ENCODE assay signal across 18 cellular contexts in the genomic region with DNA sequence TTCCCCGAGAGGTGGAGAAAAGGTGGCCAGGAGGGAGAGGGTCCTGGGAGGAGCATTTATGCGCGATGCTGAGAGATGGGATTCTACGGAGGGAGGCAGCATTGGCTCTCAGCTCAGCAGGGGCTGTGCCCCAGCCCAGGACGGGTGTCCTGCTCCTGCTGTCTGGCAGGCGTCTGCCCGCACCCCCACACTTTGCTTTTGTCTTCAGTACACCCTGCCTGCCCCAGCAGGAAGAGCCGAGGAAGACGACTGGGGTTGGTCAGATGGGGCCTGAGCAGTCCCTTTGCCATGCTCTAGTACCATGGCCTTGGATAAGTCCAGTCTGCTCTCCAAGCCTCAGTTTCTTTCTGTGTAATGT.
"Had no signal": no experiment of that assay in that cellular context is flagged by ENCODE, and none has a peak within 500 bp of the region (broad histone marks: within the 10 kb centered on the region; RNA-seq: fewer than 3 reads in every experiment).

No MANE protein-coding gene starts in this region.

- H3K27ac Mint-ChIP-seq: naive B cell, nephron had no signal

- H2AFZ ChIP-seq: parathyroid adenoma had no signal

- H3K9me3 Mint-ChIP-seq: nephron had no signal

- H3K27me3 ChIP-seq: heart left ventricle, right atrium auricular region, tibial artery, upper lobe of right lung, vagina had no signal

- H3K4me1 ChIP-seq: parathyroid adenoma, tibial artery, upper lobe of right lung had no signal

- H3K4me3 Mint-ChIP-seq: naive B cell, nephron had no signal

- H3K27me3 Mint-ChIP-seq: naive B cell had no signal

- H3K79me2 ChIP-seq: parathyroid adenoma had no signal

- H3K4me1 Mint-ChIP-seq: naive B cell, nephron had no signal

- DNase-seq: effector memory CD4-positive, alpha-beta T cell; foreskin melanocyte; hippocampal formation; kidney glomerular epithelial cell; mesendoderm; naive B cell; occipital lobe; small intestine; stimulated activated CD4-positive, alpha-beta T cell treated with anti-CD3 and anti-CD28 coated beads, Interleukin-2, amount 100 ng/mL, for 48 hours; stimulated activated naive CD8-positive, alpha-beta T cell treated with anti-CD3 and anti-CD28 coated beads, Interleukin-15, Interleukin-2, amounts not matched to agents 100 U/mL and 50 U/mL, for 24 hours; tibial artery; upper lobe of right lung had no signal

- H3K9me3 ChIP-seq: heart left ventricle, right atrium auricular region, tibial artery, upper lobe of right lung, vagina had no signal

- H3K4me3 ChIP-seq: heart left ventricle, lung, right atrium auricular region, tibial artery, upper lobe of right lung, vagina had no signal

- H3K9ac ChIP-seq: parathyroid adenoma had no signal

- H3K27ac ChIP-seq: parathyroid adenoma, tibial artery, upper lobe of right lung, vagina had no signal

- ATAC-seq: upper lobe of right lung had no signal
